1 cellular context compared by ENCODE assay signal in the genomic region with DNA sequence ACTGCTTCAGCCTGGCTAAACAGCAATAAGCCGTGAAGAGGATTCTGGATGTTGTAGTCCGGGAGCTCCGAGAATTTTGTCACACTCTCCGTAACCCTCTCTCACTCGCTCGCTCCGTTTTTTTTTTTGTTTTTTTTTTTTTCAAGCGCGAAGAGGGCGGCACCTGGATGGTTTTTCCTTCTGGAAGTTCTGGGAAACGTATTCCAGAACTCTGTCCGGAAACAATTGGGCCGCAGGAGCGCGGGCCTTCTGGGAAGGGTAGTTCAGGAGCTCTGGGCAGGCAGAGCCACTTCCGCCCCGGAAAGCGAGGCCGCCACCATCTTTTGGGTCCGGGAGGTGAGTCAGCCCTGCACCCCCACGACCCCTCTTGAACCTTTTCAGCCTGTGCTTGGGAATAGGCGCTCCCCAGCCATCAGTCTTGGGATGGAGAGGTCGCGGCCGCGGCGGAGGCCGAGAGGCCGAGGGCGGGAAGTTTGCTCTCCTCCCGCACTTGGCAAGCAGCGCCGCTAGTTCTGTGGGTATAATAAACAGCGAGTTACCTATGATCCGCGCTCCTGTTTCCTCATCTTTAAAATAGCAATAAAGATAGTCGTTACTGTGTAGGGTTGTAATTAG.
TF ChIP-seq lines count a peak whose summit lies in the region.

Gene ZNF227 (plus strand): TSS at position 283 of the 615 bp plus-strand sequence. CDS start 5,261 bp downstream, outside the sequence.

TF ChIP-seq in HEK293, 187 proteins besides CTCF, POLR2A, EP300 and RAD21 (continued from another document and continues in another):
- TF ChIP-seq, protein P1, sequence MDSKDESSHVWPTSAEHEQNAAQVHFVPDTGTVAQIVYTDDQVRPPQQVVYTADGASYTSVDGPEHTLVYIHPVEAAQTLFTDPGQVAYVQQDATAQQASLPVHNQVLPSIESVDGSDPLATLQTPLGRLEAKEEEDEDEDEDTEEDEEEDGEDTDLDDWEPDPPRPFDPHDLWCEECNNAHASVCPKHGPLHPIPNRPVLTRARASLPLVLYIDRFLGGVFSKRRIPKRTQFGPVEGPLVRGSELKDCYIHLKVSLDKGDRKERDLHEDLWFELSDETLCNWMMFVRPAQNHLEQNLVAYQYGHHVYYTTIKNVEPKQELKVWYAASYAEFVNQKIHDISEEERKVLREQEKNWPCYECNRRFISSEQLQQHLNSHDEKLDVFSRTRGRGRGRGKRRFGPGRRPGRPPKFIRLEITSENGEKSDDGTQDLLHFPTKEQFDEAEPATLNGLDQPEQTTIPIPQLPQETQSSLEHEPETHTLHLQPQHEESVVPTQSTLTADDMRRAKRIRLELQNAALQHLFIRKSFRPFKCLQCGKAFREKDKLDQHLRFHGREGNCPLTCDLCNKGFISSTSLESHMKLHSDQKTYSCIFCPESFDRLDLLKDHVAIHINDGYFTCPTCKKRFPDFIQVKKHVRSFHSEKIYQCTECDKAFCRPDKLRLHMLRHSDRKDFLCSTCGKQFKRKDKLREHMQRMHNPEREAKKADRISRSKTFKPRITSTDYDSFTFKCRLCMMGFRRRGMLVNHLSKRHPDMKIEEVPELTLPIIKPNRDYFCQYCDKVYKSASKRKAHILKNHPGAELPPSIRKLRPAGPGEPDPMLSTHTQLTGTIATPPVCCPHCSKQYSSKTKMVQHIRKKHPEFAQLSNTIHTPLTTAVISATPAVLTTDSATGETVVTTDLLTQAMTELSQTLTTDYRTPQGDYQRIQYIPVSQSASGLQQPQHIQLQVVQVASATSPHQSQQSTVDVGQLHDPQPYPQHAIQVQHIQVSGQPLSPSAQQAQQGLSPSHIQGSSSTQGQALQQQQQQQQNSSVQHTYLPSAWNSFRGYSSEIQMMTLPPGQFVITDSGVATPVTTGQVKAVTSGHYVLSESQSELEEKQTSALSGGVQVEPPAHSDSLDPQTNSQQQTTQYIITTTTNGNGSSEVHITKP (tag by site-specific recombination; IDR thresholded peaks at IDR 0.05): peak; percentile 100
- TF ChIP-seq ZNF19 (tag by site-specific recombination; IDR thresholded peaks at IDR 0.05; ENCODE audit: low read depth) (no peak), PBX3 (CRISPR knock-in tag; IDR thresholded peaks at IDR 0.05) (0 out of 2 replicates have a peak, but pooled peaks have one; percentile 38), ZSCAN18 (tag by site-specific recombination; IDR thresholded peaks at IDR 0.05) (no peak; the same call in 1 of the 2 replicates), ZBTB1 (tag by site-specific recombination; IDR thresholded peaks at IDR 0.05) (no peak; the same call in 1 of the 2 replicates), ZNF645 (tag by site-specific recombination; IDR thresholded peaks at IDR 0.05) (no peak), ZNF585B (tag by site-specific recombination; IDR thresholded peaks at IDR 0.05) (no peak), ZNF473 (tag by site-specific recombination; IDR thresholded peaks at IDR 0.05) (no peak), TRIM28 (IDR thresholded peaks at IDR 0.05; ENCODE audit: borderline replicate concordance, low read length) (0 out of 2 replicates have a peak, but pooled peaks have one; percentile 29), SALL2 (tag by site-specific recombination; IDR thresholded peaks at IDR 0.05; ENCODE audit: borderline replicate concordance) (no peak), ZNF223 (tag by site-specific recombination; IDR thresholded peaks at IDR 0.05) (no peak), RBAK (tag by site-specific recombination; IDR thresholded peaks at IDR 0.05) (no peak), ZNF449 (tag by site-specific recombination; IDR thresholded peaks at IDR 0.05) (no peak), YY2 (tag by site-specific recombination; IDR thresholded peaks at IDR 0.05) (peak; percentile 90; the same call in 1 of the 2 replicates), BCL11B (tag by site-specific recombination; IDR thresholded peaks at IDR 0.05; ENCODE audit: low read depth) (no peak), ZNF561 (tag by site-specific recombination; IDR thresholded peaks at IDR 0.05; ENCODE audit: borderline replicate concordance) (no peak), ZNF621 (tag by site-specific recombination; IDR thresholded peaks at IDR 0.05) (no peak), ZNF843 (tag by site-specific recombination; IDR thresholded peaks at IDR 0.05) (no peak; the same call in none of the 2 replicates), ZNF658 (tag by site-specific recombination; IDR thresholded peaks at IDR 0.05) (no peak), ZNF280C (tag by site-specific recombination; IDR thresholded peaks at IDR 0.05) (no peak), ZNF660 (tag by site-specific recombination; IDR thresholded peaks at IDR 0.05) (no peak; the same call in 1 of the 2 replicates), SP2 (tag by site-specific recombination; IDR thresholded peaks at IDR 0.05) (no peak; the same call in 1 of the 2 replicates), ZBTB10 (tag by site-specific recombination; IDR thresholded peaks at IDR 0.05) (peak; percentile 100), ZNF211 (tag by site-specific recombination; IDR thresholded peaks at IDR 0.05; ENCODE audit: low read depth) (no peak), ZNF626 (tag by site-specific recombination; IDR thresholded peaks at IDR 0.05) (no peak), ZNF37A (tag by site-specific recombination; IDR thresholded peaks at IDR 0.05) (no peak), ZNF175 (tag by site-specific recombination; IDR thresholded peaks at IDR 0.05) (no peak)
- TF ChIP-seq, protein P2, sequence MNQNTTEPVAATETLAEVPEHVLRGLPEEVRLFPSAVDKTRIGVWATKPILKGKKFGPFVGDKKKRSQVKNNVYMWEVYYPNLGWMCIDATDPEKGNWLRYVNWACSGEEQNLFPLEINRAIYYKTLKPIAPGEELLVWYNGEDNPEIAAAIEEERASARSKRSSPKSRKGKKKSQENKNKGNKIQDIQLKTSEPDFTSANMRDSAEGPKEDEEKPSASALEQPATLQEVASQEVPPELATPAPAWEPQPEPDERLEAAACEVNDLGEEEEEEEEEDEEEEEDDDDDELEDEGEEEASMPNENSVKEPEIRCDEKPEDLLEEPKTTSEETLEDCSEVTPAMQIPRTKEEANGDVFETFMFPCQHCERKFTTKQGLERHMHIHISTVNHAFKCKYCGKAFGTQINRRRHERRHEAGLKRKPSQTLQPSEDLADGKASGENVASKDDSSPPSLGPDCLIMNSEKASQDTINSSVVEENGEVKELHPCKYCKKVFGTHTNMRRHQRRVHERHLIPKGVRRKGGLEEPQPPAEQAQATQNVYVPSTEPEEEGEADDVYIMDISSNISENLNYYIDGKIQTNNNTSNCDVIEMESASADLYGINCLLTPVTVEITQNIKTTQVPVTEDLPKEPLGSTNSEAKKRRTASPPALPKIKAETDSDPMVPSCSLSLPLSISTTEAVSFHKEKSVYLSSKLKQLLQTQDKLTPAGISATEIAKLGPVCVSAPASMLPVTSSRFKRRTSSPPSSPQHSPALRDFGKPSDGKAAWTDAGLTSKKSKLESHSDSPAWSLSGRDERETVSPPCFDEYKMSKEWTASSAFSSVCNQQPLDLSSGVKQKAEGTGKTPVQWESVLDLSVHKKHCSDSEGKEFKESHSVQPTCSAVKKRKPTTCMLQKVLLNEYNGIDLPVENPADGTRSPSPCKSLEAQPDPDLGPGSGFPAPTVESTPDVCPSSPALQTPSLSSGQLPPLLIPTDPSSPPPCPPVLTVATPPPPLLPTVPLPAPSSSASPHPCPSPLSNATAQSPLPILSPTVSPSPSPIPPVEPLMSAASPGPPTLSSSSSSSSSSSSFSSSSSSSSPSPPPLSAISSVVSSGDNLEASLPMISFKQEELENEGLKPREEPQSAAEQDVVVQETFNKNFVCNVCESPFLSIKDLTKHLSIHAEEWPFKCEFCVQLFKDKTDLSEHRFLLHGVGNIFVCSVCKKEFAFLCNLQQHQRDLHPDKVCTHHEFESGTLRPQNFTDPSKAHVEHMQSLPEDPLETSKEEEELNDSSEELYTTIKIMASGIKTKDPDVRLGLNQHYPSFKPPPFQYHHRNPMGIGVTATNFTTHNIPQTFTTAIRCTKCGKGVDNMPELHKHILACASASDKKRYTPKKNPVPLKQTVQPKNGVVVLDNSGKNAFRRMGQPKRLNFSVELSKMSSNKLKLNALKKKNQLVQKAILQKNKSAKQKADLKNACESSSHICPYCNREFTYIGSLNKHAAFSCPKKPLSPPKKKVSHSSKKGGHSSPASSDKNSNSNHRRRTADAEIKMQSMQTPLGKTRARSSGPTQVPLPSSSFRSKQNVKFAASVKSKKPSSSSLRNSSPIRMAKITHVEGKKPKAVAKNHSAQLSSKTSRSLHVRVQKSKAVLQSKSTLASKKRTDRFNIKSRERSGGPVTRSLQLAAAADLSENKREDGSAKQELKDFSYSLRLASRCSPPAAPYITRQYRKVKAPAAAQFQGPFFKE (tag by site-specific recombination; IDR thresholded peaks at IDR 0.05; ENCODE audit: borderline replicate concordance): no peak
- TF ChIP-seq, protein P3, sequence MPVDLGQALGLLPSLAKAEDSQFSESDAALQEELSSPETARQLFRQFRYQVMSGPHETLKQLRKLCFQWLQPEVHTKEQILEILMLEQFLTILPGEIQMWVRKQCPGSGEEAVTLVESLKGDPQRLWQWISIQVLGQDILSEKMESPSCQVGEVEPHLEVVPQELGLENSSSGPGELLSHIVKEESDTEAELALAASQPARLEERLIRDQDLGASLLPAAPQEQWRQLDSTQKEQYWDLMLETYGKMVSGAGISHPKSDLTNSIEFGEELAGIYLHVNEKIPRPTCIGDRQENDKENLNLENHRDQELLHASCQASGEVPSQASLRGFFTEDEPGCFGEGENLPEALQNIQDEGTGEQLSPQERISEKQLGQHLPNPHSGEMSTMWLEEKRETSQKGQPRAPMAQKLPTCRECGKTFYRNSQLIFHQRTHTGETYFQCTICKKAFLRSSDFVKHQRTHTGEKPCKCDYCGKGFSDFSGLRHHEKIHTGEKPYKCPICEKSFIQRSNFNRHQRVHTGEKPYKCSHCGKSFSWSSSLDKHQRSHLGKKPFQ (tag by site-specific recombination; IDR thresholded peaks at IDR 0.05): no peak; the same call in 1 of the 2 replicates
